ENCODE assay signal across 8 cellular contexts in genomic region chr4:8201341-8201781, GRCh38. TPM values are rescaled to one million over a fixed set of nuclear protein-coding genes. Genes with fewer than 3 reads are reported as not detected.
DNase-seq lines count a peak whose midpoint lies in the region; ATAC-seq and TF ChIP-seq lines count a peak whose summit lies in the region.

No MANE protein-coding gene starts in this region.

- no peak for TF ChIP-seq CTCF in liver (IDR thresholded peaks at IDR 0.05; ENCODE audit: low read depth, low read length, missing input control)
- TF ChIP-seq CTCF in upper lobe of left lung (IDR thresholded peaks at IDR 0.05) = no peak

- no peak for TF ChIP-seq RAD21 in liver (IDR thresholded peaks at IDR 0.05)

- ATAC-seq in HG03196 (IDR thresholded peaks at IDR 0.05; ENCODE audit: unreplicated experiment) = peak; percentile 26
- no peak for ATAC-seq in upper lobe of left lung (ENCODE audit: low FRiP score in 2 of 2)

- H3K4me3 ChIP-seq in liver (ENCODE audit: low read depth in 1 of 3, low read length in 3 of 3) = peak overlapping the region; percentile 12 to 77 (median 20)
- H3K4me3 ChIP-seq in upper lobe of left lung = peak overlapping the region in 3 of 4 donors; percentile 45 to 67 (median 53)

- peaks cover under 1 to 4% (median 3%) of the 10 kb centered on the region in 4 donors for H3K36me3 ChIP-seq in liver (ENCODE audit: control insufficient read depth in 4 of 4, insufficient read depth in 3 of 4, low read depth in 1 of 4, low read length in 3 of 4)
- H3K36me3 ChIP-seq in upper lobe of left lung = peaks cover 0 to 18% (median 11%) of the 10 kb centered on the region in 4 donors

- H3K9me3 ChIP-seq in liver (ENCODE audit: control insufficient read depth in 4 of 4, low read length in 3 of 4) (no peaks in the 10 kb centered on the region), upper lobe of left lung (no peaks in the 10 kb centered on the region)

- no peak for TF ChIP-seq EP300 in upper lobe of left lung (IDR thresholded peaks at IDR 0.05)

- 46% methylated on average over 9 of the region's 9 CpGs for whole genome bisulfite sequencing in liver
- WGBS in upper lobe of left lung, 2 donors = 12 to 38% methylated on average over 4 to 9 of the region's 9 CpGs

- H3K4me1 ChIP-seq in liver (ENCODE audit: control insufficient read depth in 4 of 4, insufficient read depth in 4 of 4, low read length in 3 of 4) = peaks cover 28 to 57% (median 42%) of the 10 kb centered on the region in 4 donors
- H3K4me1 ChIP-seq in upper lobe of left lung = peaks cover 36 to 76% (median 56%) of the 10 kb centered on the region in 4 donors

- no peak overlapping the region for H3K9ac ChIP-seq in liver (ENCODE audit: low read depth in 1 of 2, low read length in 2 of 2)

- H3K27me3 ChIP-seq in liver (ENCODE audit: control insufficient read depth in 4 of 4, insufficient read depth in 4 of 4, low read length in 3 of 4) (no peaks in the 10 kb centered on the region), upper lobe of left lung (no peaks in the 10 kb centered on the region)

- H3K27ac ChIP-seq in liver (ENCODE audit: low read depth in 1 of 2, low read length in 2 of 2) (peak overlapping the region in 1 of 2 donors; percentile 88), upper lobe of left lung (peak overlapping the region; percentile 85 to 90 (median 88))

- TF ChIP-seq POLR2A in upper lobe of left lung (IDR thresholded peaks at IDR 0.05) = no peak

- DNase-seq in GM19238 (ENCODE audit: insufficient read length, low spot score) (peak; percentile 68), upper lobe of left lung (peak in 1 of 2 donors; percentile 69), DMS53 treated with DMSO at 0.1 percent for 48 hours (lab: John Stamatoyannopoulos, UW; ENCODE audit: unreplicated experiment) (no peak), dedifferentiated amniotic fluid mesenchymal stem cell (ENCODE audit: extremely low spot score) (no peak), SIG-M5 treated with dmso at 0.1 percent for 504 hours (lab: John Stamatoyannopoulos, UW; ENCODE audit: unreplicated experiment) (no peak)
- peak; percentile 28 for DNase-seq in activated CD8-positive, alpha-beta memory T cell treated with anti-CD3 and anti-CD28 coated beads, Interleukin-2, amount 50 U/mL, for 4 hours

TF ChIP-seq in liver, 16 proteins besides CTCF, POLR2A, EP300 and RAD21:
- TF ChIP-seq JUND (IDR thresholded peaks at IDR 0.05) (no peak), RXRA (IDR thresholded peaks at IDR 0.05) (no peak)

RNA-seq across cellular contexts. Expression of gene SH3TC1, which starts 2.3 kb away (rescaled TPM):
- total RNA-seq in liver = 10 to 100 TPM; 28.8 to 34.6 TPM
- polyA plus RNA-seq in liver = 10 to 100 TPM in 1 of 2 donors, 1 to 10 TPM in 1; 6.5 to 22.8 TPM
- 100 to 1,000 TPM in 2 of 6 donors, 10 to 100 TPM in 4; 34.1 to 193 (median 81.4) TPM for total RNA-seq in upper lobe of left lung

RNA-seq across cellular contexts. Expression of gene ABLIM2, which starts 42.7 kb away (rescaled TPM):
- 1 to 10 TPM in 1 of 2 donors, under 1 TPM in 1; 0.75 to 2.5 TPM for total RNA-seq in liver
- under 1 TPM; 0.92 to 0.93 TPM for polyA plus RNA-seq in liver
- total RNA-seq in upper lobe of left lung = 10 to 100 TPM in 2 of 6 donors, 1 to 10 TPM in 4; 3.6 to 36.9 (median 8.1) TPM

Comparison
In these comparisons a context has a peak if more than half of its experiments do, and no peak if none do; other contexts are left out.
1. DNase-seq: peak in GM19238 (single experiment) and activated CD8-positive, alpha-beta memory T cell treated with anti-CD3 and anti-CD28 coated beads, Interleukin-2, amount 50 U/mL, for 4 hours (single experiment); none in DMS53 treated with DMSO at 0.1 percent for 48 hours (single experiment), dedifferentiated amniotic fluid mesenchymal stem cell (single experiment) and SIG-M5 treated with dmso at 0.1 percent for 504 hours (single experiment).